In the genomic region with DNA sequence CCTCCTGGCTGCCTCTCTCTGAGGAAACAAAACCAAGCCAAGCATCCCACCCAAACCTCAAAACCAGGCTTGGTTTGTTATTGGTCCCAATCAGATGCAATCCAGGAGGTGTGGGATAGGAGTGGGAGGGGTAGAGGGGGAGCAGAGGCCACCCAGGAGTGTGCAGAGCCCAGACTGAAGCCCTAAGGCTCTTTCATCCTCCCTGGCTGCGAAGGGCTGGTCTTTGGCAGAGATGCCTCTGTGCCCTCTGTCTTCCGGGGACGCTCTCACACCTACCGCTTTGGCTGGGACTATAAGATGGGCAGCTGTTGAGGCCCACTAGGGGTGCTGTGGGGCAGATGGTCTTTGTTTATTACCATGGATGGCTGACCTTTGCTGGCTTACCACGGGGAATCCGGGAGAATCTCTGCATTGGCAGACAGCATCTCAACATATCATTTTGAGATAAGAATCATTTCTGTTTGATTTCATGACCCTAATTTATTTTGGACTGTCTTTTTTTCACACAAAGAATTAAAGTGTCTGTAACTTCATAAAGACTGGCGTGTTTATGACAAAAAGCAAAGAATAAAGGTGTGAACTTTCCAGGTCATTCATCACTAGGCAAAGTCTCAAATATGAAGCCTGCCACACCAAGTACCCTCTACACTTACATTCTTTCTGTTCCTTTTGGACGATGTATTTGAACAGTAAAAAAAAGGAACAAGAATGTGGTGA, we compare ENCODE assay signal across 8 cellular contexts. TPM values are rescaled to one million over a fixed set of nuclear protein-coding genes. Genes with fewer than 3 reads are reported as not detected.
DNase-seq lines count a peak whose midpoint lies in the region; ATAC-seq and TF ChIP-seq lines count a peak whose summit lies in the region.

No MANE protein-coding gene starts in this region.

- no peak for TF ChIP-seq EP300 in sigmoid colon (IDR thresholded peaks at IDR 0.05)

- no peaks in the 10 kb centered on the region for H3K9me3 ChIP-seq in sigmoid colon

- no peak for TF ChIP-seq POLR2A in sigmoid colon (IDR thresholded peaks at IDR 0.05)

- WGBS in sigmoid colon, 2 donors = 29% methylated on average over 8 of the region's 8 CpGs

- no peak overlapping the region for H3K4me3 ChIP-seq in sigmoid colon

- DNase-seq in CD1c-positive myeloid dendritic cell (ENCODE audit: extremely low spot score) (peak; percentile 27), NCI-H526 (lab: John Stamatoyannopoulos, UW) (peak; percentile 54 to 90), Right ventricle myocardium inferior (ENCODE audit: missing footprints) (no peak), sigmoid colon (peak; percentile 58)
- DNase-seq in activated effector memory CD4-positive, alpha-beta T cell treated with Interleukin-2 at 50 U/mL for 16 hours = peak; percentile 10

- intact Hi-C loops in Right ventricle myocardium inferior (cut with DNase I) (no loop called here), sigmoid colon (cut with DNase I) (no loop called here)

- ATAC-seq in GM18867 (IDR thresholded peaks at IDR 0.05; ENCODE audit: unreplicated experiment) = peak; percentile 84
- ATAC-seq in HG03103 (IDR thresholded peaks at IDR 0.05; ENCODE audit: low read depth, unreplicated experiment) = peak; percentile 88
- ATAC-seq in Right ventricle myocardium inferior = peak; percentile 48
- no peak for ATAC-seq in HG02610 (IDR thresholded peaks at IDR 0.05; ENCODE audit: unreplicated experiment)

- no peaks in the 10 kb centered on the region for H3K27me3 ChIP-seq in sigmoid colon

- no peaks in the 10 kb centered on the region for H3K36me3 ChIP-seq in sigmoid colon

- no peaks in the 10 kb centered on the region for H3K4me1 ChIP-seq in sigmoid colon

- peak overlapping the region in 1 of 4 donors; percentile 54 for H3K27ac ChIP-seq in sigmoid colon

- peak in 2 of 4 experiments; percentile 14 to 32 for TF ChIP-seq CTCF in sigmoid colon (IDR thresholded peaks at IDR 0.05)

RNA-seq across cellular contexts. Expression of a gene that starts 6.5 kb away (rescaled TPM):
- total RNA-seq in Right ventricle myocardium inferior = 15.0 TPM
- 10 to 100 TPM in 3 of 4 donors, 1 to 10 TPM in 1; 7.6 to 38.8 (median 13.6) TPM for total RNA-seq in sigmoid colon
- 10 to 100 TPM in 1 of 3 donors, 1 to 10 TPM in 2; 6.2 to 22.2 (median 7.2) TPM for polyA plus RNA-seq in sigmoid colon

RNA-seq across cellular contexts. Expression of a gene that starts 25.7 kb away (rescaled TPM):
- 11.6 TPM for total RNA-seq in Right ventricle myocardium inferior
- total RNA-seq in sigmoid colon = 10 to 100 TPM; 20.1 to 22.1 (median 20.8) TPM
- 10 to 100 TPM; 14.8 to 24.0 (median 15.6) TPM for polyA plus RNA-seq in sigmoid colon

RNA-seq across cellular contexts. Expression of a gene that starts 49.4 kb away (rescaled TPM):
- total RNA-seq in Right ventricle myocardium inferior (744 TPM), sigmoid colon (100 to 1,000 TPM; 170 to 377 (median 267) TPM)
- 100 to 1,000 TPM; 397 to 979 (median 712) TPM for polyA plus RNA-seq in sigmoid colon
